Comparison of ENCODE assay signal across 20 cellular contexts in genomic region chr15:59678171-59678570, GRCh38.
"Had no signal": no experiment of that assay in that cellular context is flagged by ENCODE, and none has a peak within 500 bp of the region (broad histone marks: within the 10 kb centered on the region; RNA-seq: fewer than 3 reads in every experiment).

No MANE protein-coding gene starts in this region.

- H3K27me3 ChIP-seq: heart right ventricle, neutrophil, ovary, right atrium auricular region, tibial artery had no signal

- H3K4me3 Mint-ChIP-seq: activated naive CD4-positive, alpha-beta T cell treated with anti-CD3 and anti-CD28 coated beads for 36 hours; nephron; WTC11 had no signal

- H3K9me3 Mint-ChIP-seq: activated naive CD4-positive, alpha-beta T cell treated with anti-CD3 and anti-CD28 coated beads for 36 hours; nephron; stimulated activated naive CD8-positive, alpha-beta T cell treated with anti-CD3 and anti-CD28 coated beads, Interleukin-15, amount 100 ng/mL, for 72 hours; WTC11 had no signal

- H3K4me3 ChIP-seq: coronary artery, heart right ventricle, ovary, psoas muscle, right atrium auricular region, tibial artery had no signal

- H3K4me1 ChIP-seq: heart right ventricle, psoas muscle, right atrium auricular region, tibial artery had no signal

- H3K4me1 Mint-ChIP-seq: nephron, WTC11 had no signal

- DNase-seq: activated CD4-positive, alpha-beta T cell treated with anti-CD3 and anti-CD28 coated beads, Interleukin-2, amount 50 U/mL, for 1 hour; activated naive CD4-positive, alpha-beta T cell treated with anti-CD3 and anti-CD28 coated beads for 36 hours; cerebellar nuclear complex; erythroblast; foreskin fibroblast; heart right ventricle; islet precursor cell; left cardiac atrium; midbrain; ovary; psoas muscle; stimulated activated CD4-positive, alpha-beta T cell treated with anti-CD3 and anti-CD28 coated beads, Interleukin-4, amount 100 ng/mL, for 4 hours; stimulated activated naive CD8-positive, alpha-beta T cell treated with anti-CD3 and anti-CD28 coated beads, Interleukin-15, amount 100 ng/mL, for 72 hours; T1000; tibial artery had no signal

- H3K27me3 Mint-ChIP-seq: stimulated activated naive CD8-positive, alpha-beta T cell treated with anti-CD3 and anti-CD28 coated beads, Interleukin-15, amount 100 ng/mL, for 72 hours had no signal

- H3K27ac Mint-ChIP-seq: activated naive CD4-positive, alpha-beta T cell treated with anti-CD3 and anti-CD28 coated beads for 36 hours; nephron; stimulated activated naive CD8-positive, alpha-beta T cell treated with anti-CD3 and anti-CD28 coated beads, Interleukin-15, amount 100 ng/mL, for 72 hours; WTC11 had no signal

- H3K27ac ChIP-seq: coronary artery, heart right ventricle, neutrophil, ovary, psoas muscle, right atrium auricular region, tibial artery had no signal

- H3K9me3 ChIP-seq: heart right ventricle, neutrophil, ovary, psoas muscle, right atrium auricular region, tibial artery had no signal

- ATAC-seq: heart right ventricle; left cardiac atrium; psoas muscle; stimulated activated naive CD8-positive, alpha-beta T cell treated with anti-CD3 and anti-CD28 coated beads, Interleukin-15, amount 100 ng/mL, for 72 hours; WTC11 had no signal
